ENCODE assay signal across 18 cellular contexts in genomic region chr11:8289426-8290047, GRCh38. TPM values are rescaled to one million over a fixed set of nuclear protein-coding genes. Genes with fewer than 3 reads are reported as not detected.
DNase-seq lines count a peak whose midpoint lies in the region; ATAC-seq and TF ChIP-seq lines count a peak whose summit lies in the region.
"Had no signal": no experiment of that assay in that cellular context is flagged by ENCODE, and none has a peak within 500 bp of the region (broad histone marks: within the 10 kb centered on the region; RNA-seq: fewer than 3 reads in every experiment).

No MANE protein-coding gene starts in this region.

- ATAC-seq in HG02623 (IDR thresholded peaks at IDR 0.05; ENCODE audit: unreplicated experiment) (no peak), GM18868 (IDR thresholded peaks at IDR 0.05; ENCODE audit: unreplicated experiment) (no peak)
- ATAC-seq: stimulated activated memory B cell treated with anti-CD40 and anti-IgM and Interleukin-4, amounts not matched to agents 10 μg/mL and 1 μg/mL and 100 μg/mL, for 72 hours; upper lobe of right lung had no signal

- DNase-seq in NCI-H146 (lab: John Stamatoyannopoulos, UW) (peak; percentile 49), NCI-H146 treated with DMSO at 0.1 percent for 48 hours (lab: John Stamatoyannopoulos, UW; ENCODE audit: unreplicated experiment) (no peak), NCI-H2107 (lab: John Stamatoyannopoulos, UW) (peak; percentile 24), dermis blood vessel endothelial cell (peak; percentile 53), osteocyte (ENCODE audit: extremely low spot score, unreplicated experiment) (peak; percentile 75)
- no peak for DNase-seq in stimulated activated naive CD4-positive, alpha-beta T cell (lab: John Stamatoyannopoulos, UW)
- DNase-seq: activated gamma-delta T cell, GOT3, small intestine, upper lobe of right lung had no signal

- no peaks in the 10 kb centered on the region for H3K4me1 Mint-ChIP-seq in osteocyte (ENCODE audit: unreplicated experiment)
- H3K4me1 Mint-ChIP-seq: stimulated activated memory B cell treated with anti-CD40 and anti-IgM and Interleukin-4, amounts not matched to agents 10 μg/mL and 1 μg/mL and 100 μg/mL, for 72 hours had no signal

- H3K27ac Mint-ChIP-seq in osteocyte (ENCODE audit: unreplicated experiment) = no peak overlapping the region
- H3K27ac Mint-ChIP-seq: stimulated activated memory B cell treated with anti-CD40 and anti-IgM and Interleukin-4, amounts not matched to agents 10 μg/mL and 1 μg/mL and 100 μg/mL, for 72 hours; WTC11 had no signal

- no peaks in the 10 kb centered on the region for H3K9me3 Mint-ChIP-seq in osteocyte (ENCODE audit: unreplicated experiment)
- H3K9me3 Mint-ChIP-seq: stimulated activated memory B cell treated with anti-CD40 and anti-IgM and Interleukin-4, amounts not matched to agents 10 μg/mL and 1 μg/mL and 100 μg/mL, for 72 hours; WTC11 had no signal

- no peaks in the 10 kb centered on the region for H3K36me3 Mint-ChIP-seq in osteocyte (ENCODE audit: unreplicated experiment)
- H3K36me3 Mint-ChIP-seq: stimulated activated memory B cell treated with anti-CD40 and anti-IgM and Interleukin-4, amounts not matched to agents 10 μg/mL and 1 μg/mL and 100 μg/mL, for 72 hours; WTC11 had no signal

- TF ChIP-seq CTCF in osteocyte (IDR thresholded peaks at IDR 0.05) = no peak

- H3K4me3 Mint-ChIP-seq in osteocyte (ENCODE audit: unreplicated experiment) = no peak overlapping the region
- H3K4me3 Mint-ChIP-seq: stimulated activated memory B cell treated with anti-CD40 and anti-IgM and Interleukin-4, amounts not matched to agents 10 μg/mL and 1 μg/mL and 100 μg/mL, for 72 hours; WTC11 had no signal

- peaks cover 11% of the 10 kb centered on the region for H3K27me3 Mint-ChIP-seq in osteocyte (ENCODE audit: unreplicated experiment)

RNA-seq across cellular contexts. Expression of gene LMO1, which starts 25.9 kb away (rescaled TPM):
- not detected in 2 replicates for total RNA-seq in dermis blood vessel endothelial cell
- not detected in 2 replicates for total RNA-seq in osteocyte
- total RNA-seq: activated CD8-positive, alpha-beta memory T cell treated with anti-CD3 and anti-CD28 coated beads for 36 hours; epithelial cell of proximal tubule; M059J; omental fat pad; upper lobe of right lung had no signal

Comparison
In these comparisons a context has a peak if more than half of its experiments do, and no peak if none do; other contexts are left out.
1. DNase-seq: peak in NCI-H146 (single experiment), NCI-H2107 (single experiment), dermis blood vessel endothelial cell (single experiment) and osteocyte (single experiment); none in NCI-H146 treated with DMSO at 0.1 percent for 48 hours (single experiment) and stimulated activated naive CD4-positive, alpha-beta T cell (0 of 6).